In the genomic region with DNA sequence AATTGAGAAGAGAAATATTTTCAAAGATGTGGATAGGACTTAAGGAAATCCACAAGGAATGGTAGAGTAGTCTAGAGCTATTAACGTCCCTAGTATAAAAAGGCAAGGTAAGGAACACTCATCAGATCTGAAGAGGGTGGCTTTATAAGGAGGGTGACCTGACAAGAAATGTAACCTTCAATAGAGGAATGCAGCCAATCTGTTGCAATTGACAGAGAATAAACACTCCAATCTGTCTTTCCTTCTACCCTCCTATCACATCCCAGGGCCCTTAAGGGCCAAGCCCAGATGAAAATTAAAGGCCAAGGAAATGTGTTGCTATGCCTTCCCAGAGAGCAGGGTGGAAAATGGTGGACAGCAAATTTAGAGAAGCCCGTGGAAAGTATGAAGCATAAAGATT, we compare ENCODE assay signal across 26 cellular contexts.
"Had no signal": no experiment of that assay in that cellular context is flagged by ENCODE, and none has a peak within 500 bp of the region (broad histone marks: within the 10 kb centered on the region; RNA-seq: fewer than 3 reads in every experiment).

No MANE protein-coding gene starts in this region.

- H3K36me3 ChIP-seq: esophagus squamous epithelium, gastrocnemius medialis, heart right ventricle had no signal

- H3K27ac ChIP-seq: coronary artery, epithelial cell of prostate, esophagus squamous epithelium, gastrocnemius medialis had no signal

- ATAC-seq: effector memory CD8-positive, alpha-beta T cell; esophagus mucosa; gastrocnemius medialis; heart right ventricle; left colon; left lobe of liver; left ventricle myocardium superior; mucosa of descending colon had no signal

- H3K4me1 ChIP-seq: esophagus squamous epithelium, gastrocnemius medialis had no signal

- DNase-seq: effector CD8-positive, alpha-beta T cell; effector memory CD8-positive, alpha-beta T cell; endodermal cell; erythroblast; esophagus squamous epithelium; foreskin fibroblast; foreskin melanocyte; gastrocnemius medialis; glutamatergic neuron; head of caudate nucleus; heart right ventricle; hippocampal formation; islet precursor cell; kidney; kidney glomerular epithelial cell; left colon; left ventricle myocardium superior; mesenchymal stem cell; mucosa of descending colon; naive B cell had no signal

- H3K9me3 ChIP-seq: esophagus squamous epithelium, gastrocnemius medialis, heart right ventricle, mucosa of descending colon had no signal

- FAIRE-seq: colon, endometrium, kidney had no signal

- H3K4me3 ChIP-seq: coronary artery, esophagus squamous epithelium, gastrocnemius medialis, heart right ventricle, mucosa of descending colon had no signal

- H3K27me3 ChIP-seq: esophagus squamous epithelium, gastrocnemius medialis, heart right ventricle had no signal
